Comparison of ENCODE assay signal across 1 cellular context in genomic region chr17:46862949-46863348, GRCh38.
TF ChIP-seq lines count a peak whose summit lies in the region.

No MANE protein-coding gene starts in this region.

TF ChIP-seq in K562, 482 proteins besides CTCF, POLR2A, EP300 and RAD21:
- TF ChIP-seq CHAMP1 (IDR thresholded peaks at IDR 0.05) (no peak), ZBTB17 (CRISPR knock-in tag; IDR thresholded peaks at IDR 0.05) (no peak), GABPB2 (CRISPR knock-in tag; conservative IDR thresholded peaks at IDR 0.05) (no peak), ZNF639 (CRISPR knock-in tag; conservative IDR thresholded peaks at IDR 0.05 in 1 of 2, IDR thresholded peaks at IDR 0.05 in 1 of 2) (no peak), PCBP2 (IDR thresholded peaks at IDR 0.05; ENCODE audit: low read depth, low read length, poor library complexity, severe bottlenecking) (no peak), GTF2E2 (tag; IDR thresholded peaks at IDR 0.05) (no peak), RBM25 (IDR thresholded peaks at IDR 0.05; ENCODE audit: low read depth, low read length, severe bottlenecking) (no peak), NUFIP1 (IDR thresholded peaks at IDR 0.05; ENCODE audit: partially characterized antibody) (no peak), ZNF717 (CRISPR knock-in tag; IDR thresholded peaks at IDR 0.05) (no peak), SAP30 (IDR thresholded peaks at IDR 0.05; ENCODE audit: borderline replicate concordance, insufficient read depth, low read depth, low read length, poor library complexity, severe bottlenecking) (no peak), POLR2AphosphoS5 (IDR thresholded peaks at IDR 0.05; ENCODE audit: control insufficient read depth, insufficient read depth, low read depth, low read length) (no peak), NCOA1 (IDR thresholded peaks at IDR 0.05; ENCODE audit: low read depth) (no peak), NFATC3 (IDR thresholded peaks at IDR 0.05) (no peak), KDM1A (IDR thresholded peaks at IDR 0.05) (no peak), DEAF1 (CRISPR knock-in tag; IDR thresholded peaks at IDR 0.05) (no peak), MEF2A (IDR thresholded peaks at IDR 0.05; ENCODE audit: control insufficient read depth, low read depth, low read length) (no peak), RREB1 (CRISPR knock-in tag; IDR thresholded peaks at IDR 0.05) (no peak)
